In the genomic region with DNA sequence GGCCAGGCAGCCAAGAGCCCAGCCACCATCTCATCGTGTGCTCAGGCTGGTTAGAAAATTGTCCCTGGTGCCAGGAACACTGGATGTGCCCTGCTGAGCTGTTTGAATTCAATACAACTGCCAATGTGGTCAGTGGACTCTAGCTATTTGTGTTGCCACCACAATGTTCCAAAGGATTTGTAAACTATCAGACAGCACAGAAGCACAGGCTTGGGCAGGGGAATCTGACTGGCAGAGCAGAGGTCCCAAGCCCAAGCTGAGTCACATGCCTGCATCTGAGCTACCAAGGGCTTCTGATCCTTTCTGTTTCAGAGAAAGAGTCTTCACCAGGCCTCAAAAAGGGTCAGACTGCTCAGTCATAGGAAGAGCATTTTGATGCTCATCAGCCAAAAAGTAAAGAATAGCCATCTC, we compare ENCODE assay signal across 16 cellular contexts.
DNase-seq lines count a peak whose midpoint lies in the region; ATAC-seq and TF ChIP-seq lines count a peak whose summit lies in the region.
"Had no signal": no experiment of that assay in that cellular context is flagged by ENCODE, and none has a peak within 500 bp of the region (broad histone marks: within the 10 kb centered on the region; RNA-seq: fewer than 3 reads in every experiment).

No MANE protein-coding gene starts in this region.

- TF ChIP-seq CTCF in GM23338 (conservative IDR thresholded peaks at IDR 0.05; ENCODE audit: low read depth in 2 of 2) (no peak), SK-N-SH (IDR thresholded peaks at IDR 0.05) (no peak)

- intact Hi-C loops in left cardiac atrium (cut with DNase I): loop anchor here in 1 of 2 donors (5.0 kb wide), 1 partner anchor 449 kb away; no protein-coding TSS in a partner anchor

- H3K4me2 ChIP-seq in GM23338 (no peak overlapping the region), SK-N-SH (no peak overlapping the region)

- ATAC-seq in GM23338 (no peak), left cardiac atrium (peak; percentile 61 to 85)
- ATAC-seq: esophagus mucosa had no signal

- WGBS in SK-N-SH (ENCODE audit: low lambda C conversion rate): 92% methylated on average over 1 of the region's 1 CpG

- DNase-seq in GM23338 (ENCODE audit: low spot score) (no peak), SK-N-SH (no peak), left cardiac atrium (peak; percentile 26), putamen (ENCODE audit: low spot score) (peak; percentile 25), MV-4-11 (lab: John Stamatoyannopoulos, UW) (no peak), activated gamma-delta T cell treated with Interleukin-2 at 50 U/mL for 16 hours (no peak)
- no peak for DNase-seq in effector memory CD4-positive, alpha-beta T cell
- DNase-seq in central memory CD4-positive, alpha-beta T cell: no peak
- DNase-seq: activated CD4-positive, alpha-beta T cell treated with anti-CD3 and anti-CD28 coated beads for 1 hour; Kasumi-1; kidney; NCI-H510A treated with DMSO at 0.1 percent for 48 hours; stimulated activated CD4-positive, alpha-beta T cell treated with anti-CD3 and anti-CD28 coated beads, Interleukin-2, amount 100 ng/mL, for 48 hours; stimulated activated naive CD4-positive, alpha-beta T cell had no signal

- H3K27me3 ChIP-seq in GM23338 (ENCODE audit: insufficient read depth) (no peaks in the 10 kb centered on the region), SK-N-SH (ENCODE audit: insufficient read depth) (no peaks in the 10 kb centered on the region)
- H3K27me3 ChIP-seq in effector memory CD4-positive, alpha-beta T cell (replicated peaks; ENCODE audit: control insufficient read depth, insufficient read depth, low read length, poor library complexity, severe bottlenecking): no peaks in the 10 kb centered on the region
- H3K27me3 ChIP-seq: cardiac muscle cell had no signal

- H3K36me3 Mint-ChIP-seq in GM23338 (ENCODE audit: low read depth): peaks cover 3% of the 10 kb centered on the region; the same call in 1 of the 3 replicates

- H3K4me3 ChIP-seq in GM23338 (no peak overlapping the region), SK-N-SH (ENCODE audit: low read depth in 2 of 2, low read length in 1 of 2) (no peak overlapping the region)
- no peak overlapping the region for H3K4me3 ChIP-seq in effector memory CD4-positive, alpha-beta T cell (ENCODE audit: insufficient read depth, low read depth, low read length, poor library complexity, severe bottlenecking)
- H3K4me3 ChIP-seq: cardiac muscle cell had no signal

- no peaks in the 10 kb centered on the region for H3K79me2 ChIP-seq in GM23338 (replicated peaks; ENCODE audit: insufficient read depth)
- H3K79me2 ChIP-seq in SK-N-SH (ENCODE audit: insufficient read depth): no peaks in the 10 kb centered on the region

- H3K36me3 ChIP-seq in GM23338 (ENCODE audit: insufficient read depth): no peaks in the 10 kb centered on the region
- H3K36me3 ChIP-seq in SK-N-SH (replicated peaks in 1 of 2; ENCODE audit: control insufficient read depth in 1 of 2, insufficient read depth in 2 of 2, low read length in 1 of 2): no peaks in the 10 kb centered on the region
- no peaks in the 10 kb centered on the region for H3K36me3 ChIP-seq in effector memory CD4-positive, alpha-beta T cell (ENCODE audit: control insufficient read depth, insufficient read depth, low read length)
- H3K36me3 ChIP-seq: cardiac muscle cell had no signal

- H3K9ac ChIP-seq in SK-N-SH: no peak overlapping the region

- no peak for TF ChIP-seq RAD21 in SK-N-SH (IDR thresholded peaks at IDR 0.05; ENCODE audit: low read length)

- POLR2A ChIA-PET in SK-N-SH (lab: Yijun Ruan, JAX): no interaction called here

- H3K27me3 Mint-ChIP-seq in GM23338 (ENCODE audit: insufficient read depth, low read depth, poor library complexity): peaks cover 4% of the 10 kb centered on the region

- H3K9me3 Mint-ChIP-seq in GM23338: no peaks in the 10 kb centered on the region; the same call in 2 of the 3 replicates

- no peaks in the 10 kb centered on the region for H3K9me3 ChIP-seq in SK-N-SH
- no peaks in the 10 kb centered on the region for H3K9me3 ChIP-seq in effector memory CD4-positive, alpha-beta T cell (ENCODE audit: control insufficient read depth, low read length)

- peak overlapping the region; percentile 30; the same call in 1 of the 2 replicates for H2AFZ ChIP-seq in GM23338
- no peak overlapping the region; the same call in 1 of the 2 replicates for H2AFZ ChIP-seq in SK-N-SH (ENCODE audit: low read depth)

- CTCF ChIA-PET in SK-N-SH (lab: Yijun Ruan, JAX): interaction anchor here (0.7 to 1.7 kb wide), 4 partner anchors 227 to 1563 kb away, joined by 3 to 9 read pairs (median 4); partner anchors contain the start of gene SEMA3C

- H3F3A ChIP-seq in GM23338 (replicated peaks; ENCODE audit: low read depth) (no peaks in the 10 kb centered on the region), SK-N-SH (replicated peaks; ENCODE audit: insufficient read depth) (no peaks in the 10 kb centered on the region)

- peaks cover 4% of the 10 kb centered on the region; the same call in 1 of the 2 replicates for H3K9me2 ChIP-seq in GM23338 (ENCODE audit: insufficient read depth)
- H3K9me2 ChIP-seq in SK-N-SH: no peaks in the 10 kb centered on the region

- no peaks in the 10 kb centered on the region for H4K20me1 ChIP-seq in GM23338 (replicated peaks; ENCODE audit: insufficient read depth)
- H4K20me1 ChIP-seq in SK-N-SH (ENCODE audit: insufficient read depth): no peaks in the 10 kb centered on the region

- peaks cover 28% of the 10 kb centered on the region for H3K4me1 Mint-ChIP-seq in GM23338

- no peak for TF ChIP-seq EP300 in SK-N-SH (IDR thresholded peaks at IDR 0.05; ENCODE audit: borderline replicate concordance in 1 of 2, low read depth in 1 of 2, low read length in 1 of 2)

- H3K27ac ChIP-seq in GM23338 (ENCODE audit: low read depth) (no peak overlapping the region), SK-N-SH (ENCODE audit: low read depth in 2 of 2, low read length in 1 of 2) (no peak overlapping the region)
- no peak overlapping the region for H3K27ac ChIP-seq in effector memory CD4-positive, alpha-beta T cell (ENCODE audit: insufficient read depth, low read length, poor library complexity, severe bottlenecking)
- H3K27ac ChIP-seq: cardiac muscle cell had no signal

- no peak overlapping the region for H3K27ac Mint-ChIP-seq in GM23338

- no peak overlapping the region for H3K4me3 Mint-ChIP-seq in GM23338

- peaks cover 19% of the 10 kb centered on the region for H3K4me1 ChIP-seq in GM23338 (ENCODE audit: insufficient read depth)
- peaks cover 0 to 7% of the 10 kb centered on the region in 2 experiments; a peak in 2 of 4 replicates for H3K4me1 ChIP-seq in SK-N-SH (ENCODE audit: control insufficient read depth in 1 of 2, insufficient read depth in 2 of 2, low read depth in 1 of 2, low read length in 1 of 2)
- no peaks in the 10 kb centered on the region for H3K4me1 ChIP-seq in effector memory CD4-positive, alpha-beta T cell (ENCODE audit: control insufficient read depth, insufficient read depth, low read length, poor library complexity, severe bottlenecking)

TF ChIP-seq in GM23338, 12 proteins besides CTCF, POLR2A, EP300 and RAD21 (continues in another document):
- TF ChIP-seq REST (IDR thresholded peaks at IDR 0.05; ENCODE audit: unreplicated experiment): no peak
- no peak for TF ChIP-seq EZH2phosphoT487 (IDR thresholded peaks at IDR 0.05; ENCODE audit: unreplicated experiment)

TF ChIP-seq in SK-N-SH, 30 proteins besides CTCF, POLR2A, EP300 and RAD21:
- TF ChIP-seq POLR2AphosphoS5 (IDR thresholded peaks at IDR 0.05; ENCODE audit: low read depth, low read length) (no peak), JUND (IDR thresholded peaks at IDR 0.05) (no peak), RCOR1 (IDR thresholded peaks at IDR 0.05; ENCODE audit: low read length) (no peak), USF1 (IDR thresholded peaks at IDR 0.05; ENCODE audit: borderline replicate concordance, low read depth) (no peak)
- TF ChIP-seq, protein P1, sequence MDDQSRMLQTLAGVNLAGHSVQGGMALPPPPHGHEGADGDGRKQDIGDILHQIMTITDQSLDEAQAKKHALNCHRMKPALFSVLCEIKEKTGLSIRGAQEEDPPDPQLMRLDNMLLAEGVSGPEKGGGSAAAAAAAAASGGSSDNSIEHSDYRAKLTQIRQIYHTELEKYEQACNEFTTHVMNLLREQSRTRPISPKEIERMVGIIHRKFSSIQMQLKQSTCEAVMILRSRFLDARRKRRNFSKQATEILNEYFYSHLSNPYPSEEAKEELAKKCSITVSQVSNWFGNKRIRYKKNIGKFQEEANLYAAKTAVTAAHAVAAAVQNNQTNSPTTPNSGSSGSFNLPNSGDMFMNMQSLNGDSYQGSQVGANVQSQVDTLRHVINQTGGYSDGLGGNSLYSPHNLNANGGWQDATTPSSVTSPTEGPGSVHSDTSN (IDR thresholded peaks at IDR 0.05): 0 out of 2 replicates have a peak, but pooled peaks have one; percentile 7

Comparison
In these comparisons a context has a peak if more than half of its experiments do, and no peak if none do; other contexts are left out.
1. DNase-seq: peak in left cardiac atrium (single experiment) and putamen (single experiment); none in GM23338 (single experiment), SK-N-SH (single experiment), effector memory CD4-positive, alpha-beta T cell (0 of 3), MV-4-11 (single experiment), activated gamma-delta T cell treated with Interleukin-2 at 50 U/mL for 16 hours (single experiment) and central memory CD4-positive, alpha-beta T cell (single experiment).